32 cellular contexts compared by ENCODE assay signal in the genomic region with DNA sequence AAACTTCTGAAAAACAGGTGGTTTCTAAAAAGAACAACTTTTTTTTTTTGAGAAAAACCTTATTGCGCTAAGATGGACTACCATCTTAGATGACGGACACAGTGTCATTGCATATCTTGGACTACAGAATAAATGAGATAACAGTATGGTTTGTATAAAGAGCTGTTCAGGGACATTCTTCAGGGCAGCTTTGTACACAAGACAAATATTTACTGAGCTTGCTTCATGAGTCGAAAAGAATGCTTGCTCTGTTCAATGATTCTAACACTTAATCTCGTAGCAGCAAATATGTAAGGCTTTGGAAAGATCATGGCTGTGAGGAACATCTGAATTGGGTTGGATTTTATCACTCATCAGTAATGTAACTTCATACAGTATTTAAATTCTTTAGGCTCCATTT.
"Had no signal": no experiment of that assay in that cellular context is flagged by ENCODE, and none has a peak within 500 bp of the region (broad histone marks: within the 10 kb centered on the region; RNA-seq: fewer than 3 reads in every experiment).

No MANE protein-coding gene starts in this region.

- H3K4me3 ChIP-seq: body of pancreas, cardiac muscle cell, coronary artery, gastrocnemius medialis, ovary, prostate gland, sigmoid colon, stomach, thyroid gland, upper lobe of right lung had no signal

- H3K27me3 ChIP-seq: body of pancreas, cardiac muscle cell, gastrocnemius medialis, ovary, sigmoid colon, stomach, thyroid gland, upper lobe of right lung had no signal

- DNase-seq: activated CD4-positive, alpha-beta T cell treated with anti-CD3 and anti-CD28 coated beads for 48 hours; activated CD4-positive, alpha-beta T cell treated with anti-CD3 and anti-CD28 coated beads, Interleukin-2, amount 50 U/mL, for 48 hours; activated CD8-positive, alpha-beta memory T cell treated with anti-CD3 and anti-CD28 coated beads for 24 hours; activated gamma-delta T cell; activated T-cell treated with anti-CD3 and anti-CD28 coated beads, Interleukin-2, amount 50 U/mL, for 24 hours; body of pancreas; cerebellar nuclear complex; effector memory CD8-positive, alpha-beta T cell; erythroblast; gastrocnemius medialis; glutamatergic neuron; islet precursor cell; left colon; naive B cell; nephron progenitor cell; ovary; retina; sigmoid colon; stimulated activated CD4-positive, alpha-beta T cell treated with anti-CD3 and anti-CD28 coated beads, Interleukin-15, amount 100 ng/mL, for 24 hours; stimulated activated CD4-positive, alpha-beta T cell treated with anti-CD3 and anti-CD28 coated beads, Interleukin-2, amount 100 ng/mL, for 24 hours; stimulated activated naive B cell treated with anti-CD40 and anti-IgM and Interleukin-4, amounts not matched to agents 10 μg/mL and 1 μg/mL and 100 μg/mL, for 72 hours; stomach; T-helper 17 cell; T1000; thyroid gland; upper lobe of right lung; WERI-Rb-1 had no signal

- H3K27ac ChIP-seq: body of pancreas, cardiac muscle cell, coronary artery, gastrocnemius medialis, ovary, prostate gland, sigmoid colon, stomach, thyroid gland, upper lobe of right lung, WERI-Rb-1 had no signal

- H3K9me3 ChIP-seq: body of pancreas, gastrocnemius medialis, ovary, prostate gland, sigmoid colon, stomach, thyroid gland, upper lobe of right lung had no signal

- ATAC-seq: activated CD4-positive, CD25-positive, alpha-beta regulatory T cell treated with anti-CD3 and anti-CD28 coated beads, Interleukin-2, amount 50 U/mL, for 24 hours; activated naive CD4-positive, alpha-beta T cell treated with anti-CD3 and anti-CD28 coated beads, Interleukin-2, amount 50 U/mL, for 72 hours; body of pancreas; effector memory CD8-positive, alpha-beta T cell; gastrocnemius medialis; left colon; stimulated activated naive B cell treated with anti-CD40 and anti-IgM and Interleukin-4, amounts not matched to agents 10 μg/mL and 1 μg/mL and 100 μg/mL, for 72 hours; T-helper 17 cell; upper lobe of right lung had no signal

- H3K36me3 ChIP-seq: cardiac muscle cell, gastrocnemius medialis, ovary, prostate gland, sigmoid colon, stomach, thyroid gland, upper lobe of right lung, WERI-Rb-1 had no signal

- H3K4me1 ChIP-seq: body of pancreas, gastrocnemius medialis, prostate gland, sigmoid colon, thyroid gland, upper lobe of right lung had no signal
